17 cellular contexts compared by ENCODE assay signal in the genomic region with DNA sequence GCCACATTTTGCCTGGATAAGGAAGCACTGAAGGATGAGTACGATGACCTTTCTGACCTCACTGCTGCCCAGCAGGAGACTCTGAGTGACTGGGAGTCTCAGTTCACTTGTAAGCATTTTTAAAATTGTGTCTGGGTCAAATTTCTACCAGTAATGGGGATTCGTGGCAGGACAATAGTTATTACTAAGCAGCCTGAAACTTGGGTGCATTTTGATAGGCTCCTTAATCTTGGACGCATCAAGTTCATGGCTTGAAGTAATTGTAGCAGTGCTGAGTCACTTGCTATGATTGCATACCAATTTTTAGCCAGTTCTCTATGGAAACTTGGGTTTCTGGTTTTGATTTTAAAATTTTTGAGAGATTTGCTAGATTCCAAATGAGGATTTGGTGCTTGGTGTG. TPM values are rescaled to one million over a fixed set of nuclear protein-coding genes. Genes with fewer than 3 reads are reported as not detected.
DNase-seq lines count a peak whose midpoint lies in the region; ATAC-seq lines count a peak whose summit lies in the region.
"Had no signal": no experiment of that assay in that cellular context is flagged by ENCODE, and none has a peak within 500 bp of the region (broad histone marks: within the 10 kb centered on the region; RNA-seq: fewer than 3 reads in every experiment).

No MANE protein-coding gene starts in this region.

- no peak overlapping the region for H3K4ac ChIP-seq in neuronal stem cell (ENCODE audit: low read length)

- no peak overlapping the region for H4K91ac ChIP-seq in neuronal stem cell (ENCODE audit: low read depth, low read length, poor library complexity)

- H3K4me3 ChIP-seq in neuronal stem cell (ENCODE audit: low read length in 2 of 2): no peak overlapping the region
- H3K4me3 ChIP-seq: heart left ventricle, K562 had no signal

- no CpG with 5 or more reads among the region's 3 CpGs for WGBS in neuronal stem cell (ENCODE audit: extremely low coverage in 2 of 2, insufficient read length in 2 of 2, insufficient replicate concordance in 1 of 2), 2 donors

- no peak overlapping the region for H3K4me2 ChIP-seq in neuronal stem cell (ENCODE audit: insufficient read depth, low read length, poor library complexity, severe bottlenecking)

- no peak overlapping the region for H2BK120ac ChIP-seq in neuronal stem cell (ENCODE audit: low read depth, low read length)

- no peak overlapping the region for H3K18ac ChIP-seq in neuronal stem cell (ENCODE audit: low read length)

- no peak for ATAC-seq in GM18520 (IDR thresholded peaks at IDR 0.05; ENCODE audit: unreplicated experiment)
- ATAC-seq: HCT116, heart left ventricle, K562 had no signal

- no peak overlapping the region for H3K27ac ChIP-seq in neuronal stem cell (replicated peaks; ENCODE audit: low read length)

- no peak overlapping the region for H2BK5ac ChIP-seq in neuronal stem cell (ENCODE audit: low read length)

- no peak overlapping the region for H2AK5ac ChIP-seq in neuronal stem cell (ENCODE audit: low read depth, low read length)

- H3K9ac ChIP-seq in neuronal stem cell (ENCODE audit: low read depth, low read length, poor library complexity): no peak overlapping the region

- DNase-seq in EH (ENCODE audit: low read depth): peak; percentile 91
- DNase-seq in RPMI7951 (ENCODE audit: low read depth): peak; percentile 59
- peak; percentile 89 for DNase-seq in fibroblast of gingiva (ENCODE audit: low read depth)
- peak; percentile 57 for DNase-seq in renal cortical epithelial cell (ENCODE audit: low read depth)
- no peak for DNase-seq in putamen (ENCODE audit: low spot score)
- no peak for DNase-seq in NCI-H1694 treated with DMSO at 0.1 percent for 48 hours (lab: John Stamatoyannopoulos, UW)
- DNase-seq in neuronal stem cell (ENCODE audit: low spot score): no peak
- DNase-seq: activated CD4-positive, alpha-beta T cell treated with anti-CD3 and anti-CD28 coated beads, Interleukin-2, amount 10 ng/mL, durations not matched to agents 24 days and 14 days; activated effector memory CD4-positive, alpha-beta T cell treated with anti-CD3 and anti-CD28 coated beads, Interleukin-2, amount 50 U/mL, for 16 hours; heart left ventricle; posterior cingulate gyrus; stimulated activated CD4-positive, alpha-beta T cell treated with anti-CD3 and anti-CD28 coated beads, Interleukin-4, amount 100 ng/mL, for 1 hour; stimulated activated naive CD4-positive, alpha-beta T cell treated with Interleukin-2 at 50 U/mL for 16 hours; SW 1271 had no signal

- peaks cover 5 to 71% of the 10 kb centered on the region in 2 donors for H3K36me3 ChIP-seq in neuronal stem cell (replicated peaks in 1 of 2; ENCODE audit: control insufficient read depth in 2 of 2, insufficient read depth in 2 of 2, low read length in 2 of 2)

- no peak overlapping the region for H2AFZ ChIP-seq in neuronal stem cell (ENCODE audit: low read length)

- H3K79me1 ChIP-seq in neuronal stem cell (ENCODE audit: low read depth, low read length): no peaks in the 10 kb centered on the region

- no peak overlapping the region for H3K23ac ChIP-seq in neuronal stem cell (ENCODE audit: low read depth, low read length, poor library complexity)

- peaks cover 0 to 2% of the 10 kb centered on the region in 2 donors for H3K4me1 ChIP-seq in neuronal stem cell (ENCODE audit: control insufficient read depth in 2 of 2, insufficient read depth in 1 of 2, low read depth in 1 of 2, low read length in 2 of 2)

- no peak overlapping the region for H4K8ac ChIP-seq in neuronal stem cell (ENCODE audit: low read depth, low read length)

- no peak overlapping the region for H2BK15ac ChIP-seq in neuronal stem cell (ENCODE audit: low read length)

- no peaks in the 10 kb centered on the region for H3K9me3 ChIP-seq in neuronal stem cell (replicated peaks in 1 of 2; ENCODE audit: control insufficient read depth in 2 of 2, insufficient read depth in 1 of 2, low read depth in 1 of 2, low read length in 2 of 2)
- H3K9me3 ChIP-seq: heart left ventricle had no signal

- H3K27me3 ChIP-seq in neuronal stem cell (ENCODE audit: control insufficient read depth in 3 of 3, insufficient read depth in 3 of 3, low read depth in 1 of 3, low read length in 3 of 3): no peaks in the 10 kb centered on the region

- H3K14ac ChIP-seq in neuronal stem cell (ENCODE audit: low read length): no peak overlapping the region

- H2BK12ac ChIP-seq in neuronal stem cell (ENCODE audit: low read length): no peak overlapping the region

RNA-seq across cellular contexts. Expression of a gene that starts 4.3 kb away (rescaled TPM):
- total RNA-seq in RPMI7951 (2014; rRNA removed; shearing (Covaris generic)): 189 and 192 TPM in 2 replicates
- 153 and 259 TPM in 2 replicates for total RNA-seq in renal cortical epithelial cell
- polyA plus RNA-seq in neuronal stem cell (2013, experiment 1 of 2): 115 TPM
- 116 TPM for polyA plus RNA-seq in neuronal stem cell (2013, experiment 2 of 2)

Comparison
In these comparisons a context has a peak if more than half of its experiments do, and no peak if none do; other contexts are left out.
1. DNase-seq: peak in EH (single experiment), RPMI7951 (single experiment), fibroblast of gingiva (single experiment) and renal cortical epithelial cell (single experiment); none in putamen (single experiment), NCI-H1694 treated with DMSO at 0.1 percent for 48 hours (single experiment) and neuronal stem cell (single experiment).